8 cellular contexts compared by ENCODE assay signal in the genomic region with DNA sequence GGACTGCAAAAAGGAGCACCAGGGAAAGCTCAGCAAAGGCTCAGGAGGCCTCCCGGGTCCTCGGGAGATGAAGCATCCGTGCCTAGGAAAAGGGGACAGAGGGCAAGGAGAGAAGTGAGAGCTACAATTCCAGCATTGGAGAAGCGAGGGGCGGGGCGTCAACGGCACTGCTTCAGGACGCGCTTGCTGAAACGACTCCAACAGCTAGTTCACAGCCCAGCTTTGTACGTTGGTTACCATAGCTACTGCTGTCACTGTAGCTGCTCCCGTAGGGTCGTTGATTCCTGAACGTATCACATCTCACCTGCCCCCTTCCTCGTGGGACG.
DNase-seq lines count a peak whose midpoint lies in the region; ATAC-seq and TF ChIP-seq lines count a peak whose summit lies in the region.

No MANE protein-coding gene starts in this region.

- H3K27ac ChIP-seq in MM.1S (ENCODE audit: low read length): no peak overlapping the region

- DNase-seq in CD14-positive monocyte (ENCODE audit: low spot score) (no peak), MM.1S (no peak), inferior parietal cortex (ENCODE audit: extremely low spot score) (no peak)
- no peak for DNase-seq in effector memory CD8-positive, alpha-beta T cell
- DNase-seq in naive thymus-derived CD8-positive, alpha-beta T cell: no peak
- no peak for DNase-seq in stimulated activated CD4-positive, alpha-beta T cell treated with anti-CD3 and anti-CD28 coated beads, Interleukin-15, amount 100 ng/mL, for 24 hours
- DNase-seq in activated CD4-positive, alpha-beta T cell treated with anti-CD3 and anti-CD28 coated beads, Interleukin-2, amount 50 U/mL, for 4 hours: no peak

- TF ChIP-seq CTCF in CD14-positive monocyte (IDR thresholded peaks at IDR 0.05): no peak
- no peak for TF ChIP-seq CTCF in MM.1S (IDR thresholded peaks at IDR 0.05; ENCODE audit: low read length)

- H3K4me3 Mint-ChIP-seq in CD14-positive monocyte: peak overlapping the region; percentile 86 to 98
- H3K4me3 Mint-ChIP-seq in effector memory CD8-positive, alpha-beta T cell: peak overlapping the region; percentile 97 to 98
- peak overlapping the region; percentile 90 to 98 (median 94) for H3K4me3 Mint-ChIP-seq in naive thymus-derived CD8-positive, alpha-beta T cell

- peak overlapping the region; percentile 29; the same call in 1 of the 2 replicates for H3K9ac ChIP-seq in MM.1S (ENCODE audit: low read length)

- peak; percentile 33 for ATAC-seq in GM21723 (IDR thresholded peaks at IDR 0.05; ENCODE audit: unreplicated experiment)
- ATAC-seq in effector memory CD8-positive, alpha-beta T cell (replicated peaks): no peak
- peak in 1 of 2 donors; percentile 58 for ATAC-seq in naive thymus-derived CD8-positive, alpha-beta T cell

- H3K9me3 ChIP-seq in MM.1S (replicated peaks; ENCODE audit: insufficient read depth, low read length): no peaks in the 10 kb centered on the region

- no peaks in the 10 kb centered on the region for H4K20me1 ChIP-seq in MM.1S (ENCODE audit: insufficient read depth, low read length)

- peak overlapping the region; percentile 62 for H3K4me3 ChIP-seq in MM.1S (ENCODE audit: low read length)

- H3K36me3 ChIP-seq in MM.1S (replicated peaks; ENCODE audit: insufficient read depth, low read length): no peaks in the 10 kb centered on the region

- peaks cover 0 to 2% (median 0%) of the 10 kb centered on the region in 7 donors for H3K9me3 Mint-ChIP-seq in CD14-positive monocyte
- H3K9me3 Mint-ChIP-seq in effector memory CD8-positive, alpha-beta T cell: no peaks in the 10 kb centered on the region
- H3K9me3 Mint-ChIP-seq in naive thymus-derived CD8-positive, alpha-beta T cell: no peaks in the 10 kb centered on the region

- POLR2A ChIA-PET in naive thymus-derived CD8-positive, alpha-beta T cell (lab: Charles Lee): interaction anchor here (0.7 to 2.6 kb wide), 7 partner anchors 13 to 139 kb away, joined by 3 to 18 read pairs (median 6); partner anchors contain the start of gene TOR1AIP1

- peak overlapping the region; percentile 89 for H2AFZ ChIP-seq in MM.1S (ENCODE audit: low read length)

- peak overlapping the region; percentile 98 for H3K4me2 ChIP-seq in MM.1S (ENCODE audit: low read depth, low read length)

- peaks cover 10% of the 10 kb centered on the region for H3K4me1 ChIP-seq in MM.1S (ENCODE audit: low read length)

- peaks cover 9% of the 10 kb centered on the region for H3K27me3 ChIP-seq in MM.1S (replicated peaks; ENCODE audit: insufficient read depth, low read length)

- H3F3A ChIP-seq in MM.1S (ENCODE audit: insufficient read depth, low read length): no peaks in the 10 kb centered on the region; the same call in 1 of the 2 replicates

- peaks cover 19 to 26% (median 21%) of the 10 kb centered on the region in 3 donors for H3K27me3 Mint-ChIP-seq in CD14-positive monocyte (ENCODE audit: low read depth in 3 of 3)
- peaks cover 34 to 62% of the 10 kb centered on the region in 2 donors for H3K27me3 Mint-ChIP-seq in effector memory CD8-positive, alpha-beta T cell
- H3K27me3 Mint-ChIP-seq in naive thymus-derived CD8-positive, alpha-beta T cell: peaks cover 0 to 21% (median 4%) of the 10 kb centered on the region in 5 donors

- no peaks in the 10 kb centered on the region for H3K36me3 Mint-ChIP-seq in CD14-positive monocyte
- peaks cover 4% of the 10 kb centered on the region for H3K36me3 Mint-ChIP-seq in effector memory CD8-positive, alpha-beta T cell (ENCODE audit: insufficient read depth)
- H3K36me3 Mint-ChIP-seq in naive thymus-derived CD8-positive, alpha-beta T cell: no peaks in the 10 kb centered on the region

- H3K4me1 Mint-ChIP-seq in CD14-positive monocyte: peaks cover 22% of the 10 kb centered on the region
- H3K4me1 Mint-ChIP-seq in effector memory CD8-positive, alpha-beta T cell (ENCODE audit: low read depth in 2 of 2): peaks cover 15% of the 10 kb centered on the region in 2 donors
- peaks cover 10 to 27% (median 23%) of the 10 kb centered on the region in 4 donors for H3K4me1 Mint-ChIP-seq in naive thymus-derived CD8-positive, alpha-beta T cell

- H3K9me2 ChIP-seq in MM.1S (replicated peaks; ENCODE audit: insufficient read depth, low read length): no peaks in the 10 kb centered on the region

- intact Hi-C loops in CD14-positive monocyte (cut with micrococcal nuclease): loop anchor here in 1 of 2 donors (2.0 kb wide), 1 partner anchor 108 kb away; no protein-coding TSS in a partner anchor

- H3K79me2 ChIP-seq in MM.1S (ENCODE audit: low read length): no peaks in the 10 kb centered on the region

- peak overlapping the region in 2 of 7 donors; percentile 32 to 55 for H3K27ac Mint-ChIP-seq in CD14-positive monocyte
- H3K27ac Mint-ChIP-seq in effector memory CD8-positive, alpha-beta T cell: peak overlapping the region; percentile 86 to 88
- peak overlapping the region; percentile 73 to 99 (median 96) for H3K27ac Mint-ChIP-seq in naive thymus-derived CD8-positive, alpha-beta T cell
